In the genomic region with DNA sequence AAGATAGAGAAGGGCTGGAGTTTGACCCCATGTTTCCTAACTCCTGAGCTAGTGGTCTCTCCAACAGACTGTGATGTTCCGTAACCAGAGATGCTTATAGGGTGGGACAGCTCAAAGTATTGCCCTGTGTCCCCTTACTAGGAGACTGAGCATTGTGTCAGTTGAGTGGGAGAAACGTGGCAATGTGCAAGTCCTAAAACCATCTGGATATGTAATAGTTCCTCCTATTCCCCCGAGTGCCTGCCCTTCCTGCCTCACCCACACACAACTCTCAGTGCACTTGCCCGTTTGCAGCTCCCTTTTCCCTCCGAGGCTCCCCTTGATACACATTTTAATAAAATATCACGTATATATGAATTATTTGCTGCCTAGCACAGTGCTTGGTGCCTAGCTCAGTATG, we compare ENCODE assay signal across 16 cellular contexts. TPM values are rescaled to one million over a fixed set of nuclear protein-coding genes. Genes with fewer than 3 reads are reported as not detected.
DNase-seq lines count a peak whose midpoint lies in the region; ATAC-seq and TF ChIP-seq lines count a peak whose summit lies in the region.
"Had no signal": no experiment of that assay in that cellular context is flagged by ENCODE, and none has a peak within 500 bp of the region (broad histone marks: within the 10 kb centered on the region; RNA-seq: fewer than 3 reads in every experiment).

No MANE protein-coding gene starts in this region.

- H3K4me3 Mint-ChIP-seq in activated CD4-positive, alpha-beta T cell treated with anti-CD3 and anti-CD28 coated beads, Interleukin-2, amount 10 ng/mL, durations not matched to agents 24 days and 14 days: peak overlapping the region; percentile 100
- peak overlapping the region in 2 of 4 donors; percentile 8 to 59 for H3K4me3 Mint-ChIP-seq in CD4-positive, CD25-positive, alpha-beta regulatory T cell
- H3K4me3 Mint-ChIP-seq in activated CD8-positive, alpha-beta T cell treated with anti-CD3 and anti-CD28 coated beads for 36 hours: peak overlapping the region; percentile 97

- H3K27me3 ChIP-seq in CD4-positive, CD25-positive, alpha-beta regulatory T cell (ENCODE audit: control insufficient read depth, insufficient read depth, low read length): no peaks in the 10 kb centered on the region
- H3K27me3 ChIP-seq in A673 (replicated peaks; ENCODE audit: insufficient read depth, low read depth, low read length, poor library complexity): no peaks in the 10 kb centered on the region
- H3K27me3 ChIP-seq: adrenal gland, upper lobe of left lung had no signal

- H3K36me3 Mint-ChIP-seq in activated CD4-positive, alpha-beta T cell treated with anti-CD3 and anti-CD28 coated beads, Interleukin-2, amount 10 ng/mL, durations not matched to agents 24 days and 14 days (ENCODE audit: low read depth): peaks cover 27% of the 10 kb centered on the region
- H3K36me3 Mint-ChIP-seq in CD4-positive, CD25-positive, alpha-beta regulatory T cell: peaks cover 31% of the 10 kb centered on the region
- peaks cover 39% of the 10 kb centered on the region for H3K36me3 Mint-ChIP-seq in activated CD8-positive, alpha-beta T cell treated with anti-CD3 and anti-CD28 coated beads for 36 hours (ENCODE audit: low read depth)

- H3K27ac ChIP-seq in CD4-positive, CD25-positive, alpha-beta regulatory T cell (ENCODE audit: insufficient read depth, low read length, poor library complexity, severe bottlenecking): no peak overlapping the region
- H3K27ac ChIP-seq in A673 (ENCODE audit: low read depth, low read length, poor library complexity, severe bottlenecking): no peak overlapping the region
- H3K27ac ChIP-seq: adrenal gland, upper lobe of left lung had no signal

- H3K27me3 Mint-ChIP-seq in activated CD4-positive, alpha-beta T cell treated with anti-CD3 and anti-CD28 coated beads, Interleukin-2, amount 10 ng/mL, durations not matched to agents 24 days and 14 days: no peaks in the 10 kb centered on the region
- H3K27me3 Mint-ChIP-seq in CD4-positive, CD25-positive, alpha-beta regulatory T cell: peaks cover 9% of the 10 kb centered on the region
- H3K27me3 Mint-ChIP-seq in activated CD8-positive, alpha-beta T cell treated with anti-CD3 and anti-CD28 coated beads for 36 hours: no peaks in the 10 kb centered on the region

- POLR2A ChIA-PET in activated CD8-positive, alpha-beta T cell treated with anti-CD3 and anti-CD28 coated beads for 36 hours (lab: Charles Lee): interaction anchor here (0.7 to 8.6 kb wide), 10 partner anchors 9 to 238 kb away, joined by 3 to 283 read pairs (median 6); a partner anchor contains a TSS
- POLR2A ChIA-PET in A673 (lab: Charles Lee; ENCODE audit: low non-redundant PET): interaction anchor here (0.8 kb wide), 1 partner anchor 8 kb away, joined by 3 read pairs; no protein-coding TSS in a partner anchor

- H3K36me3 ChIP-seq in CD4-positive, CD25-positive, alpha-beta regulatory T cell (ENCODE audit: control insufficient read depth, insufficient read depth, low read length): peaks cover 17% of the 10 kb centered on the region
- no peaks in the 10 kb centered on the region for H3K36me3 ChIP-seq in A673 (ENCODE audit: insufficient read depth, low read length, poor library complexity, severe bottlenecking)

- no peak overlapping the region for H3K4me3 ChIP-seq in CD4-positive, CD25-positive, alpha-beta regulatory T cell (ENCODE audit: low read depth, low read length)
- H3K4me3 ChIP-seq in fibroblast of mammary gland (ENCODE audit: control insufficient read depth, low read depth, low read length) (no peak overlapping the region), A673 (ENCODE audit: low read depth, low read length, poor library complexity, severe bottlenecking) (no peak overlapping the region)
- H3K4me3 ChIP-seq: adrenal gland, upper lobe of left lung had no signal

- H3K4me1 Mint-ChIP-seq in activated CD4-positive, alpha-beta T cell treated with anti-CD3 and anti-CD28 coated beads, Interleukin-2, amount 10 ng/mL, durations not matched to agents 24 days and 14 days: peaks cover 64% of the 10 kb centered on the region
- H3K4me1 Mint-ChIP-seq in CD4-positive, CD25-positive, alpha-beta regulatory T cell: peaks cover 11 to 46% (median 34%) of the 10 kb centered on the region in 4 donors
- peaks cover 53% of the 10 kb centered on the region for H3K4me1 Mint-ChIP-seq in activated CD8-positive, alpha-beta T cell treated with anti-CD3 and anti-CD28 coated beads for 36 hours (ENCODE audit: low read depth)

- ATAC-seq in CD4-positive, CD25-positive, alpha-beta regulatory T cell (ENCODE audit: low read depth in 2 of 2): no peak
- ATAC-seq in activated CD8-positive, alpha-beta T cell treated with anti-CD3 and anti-CD28 coated beads for 36 hours: no peak
- ATAC-seq: esophagus mucosa, left ventricle myocardium superior, Panc1, sciatic nerve had no signal

- no peaks in the 10 kb centered on the region for H3K9me3 ChIP-seq in CD4-positive, CD25-positive, alpha-beta regulatory T cell (ENCODE audit: control insufficient read depth in 2 of 2, low read length in 2 of 2)
- H3K9me3 ChIP-seq in A673 (ENCODE audit: low read depth, low read length, poor library complexity, severe bottlenecking): no peaks in the 10 kb centered on the region
- H3K9me3 ChIP-seq: adrenal gland, upper lobe of left lung had no signal

- CTCF ChIA-PET in activated CD8-positive, alpha-beta T cell treated with anti-CD3 and anti-CD28 coated beads for 36 hours (lab: Charles Lee): interaction anchor here (0.9 to 7.4 kb wide), 22 partner anchors 10 to 291 kb away, joined by 3 to 204 read pairs (median 19); a partner anchor contains a TSS
- CTCF ChIA-PET in A673 (lab: Charles Lee): interaction anchor here (4.4 kb wide), 1 partner anchor 188 kb away, joined by 53 read pairs; no protein-coding TSS in a partner anchor

- intact Hi-C loops in activated CD4-positive, alpha-beta T cell treated with anti-CD3 and anti-CD28 coated beads, Interleukin-2, amount 10 ng/mL, durations not matched to agents 24 days and 14 days (cut with micrococcal nuclease): loop anchor here (2.0 to 5.0 kb wide), 2 partner anchors 42 to 86 kb away; no protein-coding TSS in a partner anchor
- intact Hi-C loops in activated CD8-positive, alpha-beta T cell treated with anti-CD3 and anti-CD28 coated beads for 36 hours (cut with micrococcal nuclease): no loop called here
- intact Hi-C loops in A673 (cut with micrococcal nuclease; ENCODE audit: unreplicated experiment): no loop called here

- peaks cover 41% of the 10 kb centered on the region for H3K4me1 ChIP-seq in CD4-positive, CD25-positive, alpha-beta regulatory T cell (ENCODE audit: control insufficient read depth, insufficient read depth, low read length, poor library complexity, severe bottlenecking)
- H3K4me1 ChIP-seq in A673 (ENCODE audit: insufficient read depth, low read length, poor library complexity, severe bottlenecking): peaks cover 17% of the 10 kb centered on the region

- no peaks in the 10 kb centered on the region for H3K9me3 Mint-ChIP-seq in activated CD4-positive, alpha-beta T cell treated with anti-CD3 and anti-CD28 coated beads, Interleukin-2, amount 10 ng/mL, durations not matched to agents 24 days and 14 days
- no peaks in the 10 kb centered on the region for H3K9me3 Mint-ChIP-seq in CD4-positive, CD25-positive, alpha-beta regulatory T cell
- H3K9me3 Mint-ChIP-seq in activated CD8-positive, alpha-beta T cell treated with anti-CD3 and anti-CD28 coated beads for 36 hours: no peaks in the 10 kb centered on the region

- BruUV-seq in A673 (replicated peaks; lab: Mats Ljungman, UMichigan): no TSS peak

- TF ChIP-seq CTCF in activated CD8-positive, alpha-beta T cell treated with anti-CD3 and anti-CD28 coated beads for 36 hours (IDR thresholded peaks at IDR 0.05): no peak
- no peak for TF ChIP-seq CTCF in fibroblast of mammary gland (conservative IDR thresholded peaks at IDR 0.05; ENCODE audit: control insufficient read depth, insufficient read depth, low read depth, low read length)
- no peak for TF ChIP-seq CTCF in A673 (conservative IDR thresholded peaks at IDR 0.05; ENCODE audit: low read depth, low read length)

- DNase-seq in activated CD4-positive, alpha-beta T cell treated with anti-CD3 and anti-CD28 coated beads, Interleukin-2, amount 10 ng/mL, durations not matched to agents 24 days and 14 days: no peak
- DNase-seq in activated CD4-positive, alpha-beta T cell treated with anti-CD3 and anti-CD28 coated beads, Interleukin-2, amount 50 U/mL, for 48 hours: no peak
- DNase-seq in CD4-positive, CD25-positive, alpha-beta regulatory T cell: no peak
- DNase-seq in activated CD8-positive, alpha-beta T cell treated with anti-CD3 and anti-CD28 coated beads for 36 hours: no peak
- peak; percentile 45 for DNase-seq in fibroblast of mammary gland (ENCODE audit: low read depth)
- DNase-seq in NCI-H446 treated with DMSO at 0.1 percent for 48 hours (lab: John Stamatoyannopoulos, UW): no peak
- DNase-seq in A673 (ENCODE audit: low spot score): no peak
- DNase-seq in activated CD4-positive, CD25-positive, alpha-beta regulatory T cell treated with anti-CD3 and anti-CD28 coated beads, Interleukin-2, amount 50 U/mL, for 72 hours: no peak
- DNase-seq: adrenal gland, DMS79, left ventricle myocardium superior, NCI-H146, upper lobe of left lung had no signal

- H3K27ac Mint-ChIP-seq in activated CD4-positive, alpha-beta T cell treated with anti-CD3 and anti-CD28 coated beads, Interleukin-2, amount 10 ng/mL, durations not matched to agents 24 days and 14 days: peak overlapping the region; percentile 100
- H3K27ac Mint-ChIP-seq in CD4-positive, CD25-positive, alpha-beta regulatory T cell: peak overlapping the region in 2 of 3 donors; percentile 7 to 37
- H3K27ac Mint-ChIP-seq in activated CD8-positive, alpha-beta T cell treated with anti-CD3 and anti-CD28 coated beads for 36 hours: peak overlapping the region; percentile 99

RNA-seq across cellular contexts. Expression of a gene that starts 3.4 kb away (rescaled TPM):
- 15.2 and 16.0 TPM in 2 replicates for total RNA-seq in activated CD4-positive, alpha-beta T cell treated with anti-CD3 and anti-CD28 coated beads, Interleukin-2, amount 10 ng/mL, durations not matched to agents 24 days and 14 days
- 8.6 TPM for total RNA-seq in CD4-positive, CD25-positive, alpha-beta regulatory T cell
- 10 to 100 TPM in 2 of 4 donors, 1 to 10 TPM in 2; 8.3 to 13.2 (median 9.8) TPM for polyA plus RNA-seq in CD4-positive, CD25-positive, alpha-beta regulatory T cell
- total RNA-seq in activated CD8-positive, alpha-beta T cell treated with anti-CD3 and anti-CD28 coated beads for 36 hours: 10 to 100 TPM; 21.2 to 23.9 TPM
- 4.9 and 9.1 TPM in 2 replicates for total RNA-seq in A673 (2021)

RNA-seq across cellular contexts. Expression of a gene that starts 35.4 kb away (rescaled TPM):
- total RNA-seq in activated CD4-positive, alpha-beta T cell treated with anti-CD3 and anti-CD28 coated beads, Interleukin-2, amount 10 ng/mL, durations not matched to agents 24 days and 14 days: 75.9 and 77.3 TPM in 2 replicates
- 73.6 TPM for total RNA-seq in CD4-positive, CD25-positive, alpha-beta regulatory T cell
- polyA plus RNA-seq in CD4-positive, CD25-positive, alpha-beta regulatory T cell: 10 to 100 TPM in 2 of 4 donors, 1 to 10 TPM in 2; 4.4 to 14.8 (median 10.3) TPM
- total RNA-seq in activated CD8-positive, alpha-beta T cell treated with anti-CD3 and anti-CD28 coated beads for 36 hours: 10 to 100 TPM; 55.0 to 61.3 TPM
- 27.9 and 31.5 TPM in 2 replicates for total RNA-seq in A673 (2021)

Comparison
In these comparisons a context has a peak if more than half of its experiments do, and no peak if none do; other contexts are left out.
1. H3K27ac Mint-ChIP-seq: peak in every context shown above with its lines; median percentile 100 in activated CD4-positive, alpha-beta T cell treated with anti-CD3 and anti-CD28 coated beads, Interleukin-2, amount 10 ng/mL, durations not matched to agents 24 days and 14 days; 99 in activated CD8-positive, alpha-beta T cell treated with anti-CD3 and anti-CD28 coated beads for 36 hours; 22 in CD4-positive, CD25-positive, alpha-beta regulatory T cell.